ENCODE assay signal across 15 cellular contexts in genomic region chr2:45300026-45300750, GRCh38.
A peak's percentile ranks its signal among the peaks of the same experiment; 100 is the strongest.
DNase-seq lines count a peak whose midpoint lies in the region; ATAC-seq and TF ChIP-seq lines count a peak whose summit lies in the region.
"Had no signal": no experiment of that assay in that cellular context is flagged by ENCODE, and none has a peak within 500 bp of the region (broad histone marks: within the 10 kb centered on the region; RNA-seq: fewer than 3 reads in every experiment).

No MANE protein-coding gene starts in this region.

- no peak for ATAC-seq in HG03095 (IDR thresholded peaks at IDR 0.05; ENCODE audit: unreplicated experiment)
- ATAC-seq: foreskin keratinocyte had no signal

- H2AK5ac ChIP-seq in mesenchymal stem cell (ENCODE audit: low read length, severe bottlenecking) (no peak overlapping the region), mesendoderm (ENCODE audit: low read length) (no peak overlapping the region)

- no peaks in the 10 kb centered on the region for H3K79me2 ChIP-seq in mesendoderm (ENCODE audit: control insufficient read depth, insufficient read depth, low read length)

- POLR2A ChIA-PET in activated CD4-positive, alpha-beta T cell treated with anti-CD3 and anti-CD28 coated beads, Interleukin-2, amount 10 ng/mL, durations not matched to agents 7 days and 5 days (lab: Charles Lee) = no interaction called here

- no peak overlapping the region for H3K4me3 ChIP-seq in liver (ENCODE audit: low read depth in 1 of 3, low read length in 3 of 3)
- H3K4me3 ChIP-seq in mesenchymal stem cell (ENCODE audit: insufficient read depth in 1 of 2, low read depth in 1 of 2, low read length in 2 of 2) = no peak overlapping the region
- H3K4me3 ChIP-seq in mesendoderm (ENCODE audit: low read length) = no peak overlapping the region
- H3K4me3 ChIP-seq: suprapubic skin had no signal

- peak; percentile 39 to 44 for TF ChIP-seq RAD21 in liver (IDR thresholded peaks at IDR 0.05)

- H3K23ac ChIP-seq in mesenchymal stem cell (ENCODE audit: low read length in 2 of 2) = no peak overlapping the region
- no peak overlapping the region for H3K23ac ChIP-seq in mesendoderm (ENCODE audit: low read length)

- H3K9me3 ChIP-seq in liver (ENCODE audit: control insufficient read depth in 4 of 4, low read length in 3 of 4) (no peaks in the 10 kb centered on the region), mesenchymal stem cell (ENCODE audit: control insufficient read depth, low read length) (no peaks in the 10 kb centered on the region)
- H3K9me3 ChIP-seq: suprapubic skin had no signal

- no peak overlapping the region for H4K5ac ChIP-seq in mesendoderm (ENCODE audit: low read length)

- no peaks in the 10 kb centered on the region for H3K9me3 Mint-ChIP-seq in activated CD4-positive, alpha-beta T cell treated with anti-CD3 and anti-CD28 coated beads, Interleukin-2, amount 10 ng/mL, durations not matched to agents 7 days and 5 days
- H3K9me3 Mint-ChIP-seq: brain had no signal

- H3K27me3 ChIP-seq in liver (ENCODE audit: control insufficient read depth in 4 of 4, insufficient read depth in 4 of 4, low read length in 3 of 4) (no peaks in the 10 kb centered on the region), mesenchymal stem cell (ENCODE audit: control insufficient read depth in 1 of 2, insufficient read depth in 1 of 2, low read length in 2 of 2) (peaks cover 0 to 69% of the 10 kb centered on the region in 2 experiments), mesendoderm (ENCODE audit: insufficient read depth, low read length, poor library complexity) (no peaks in the 10 kb centered on the region)

- no peaks in the 10 kb centered on the region for H3K4me1 Mint-ChIP-seq in activated CD4-positive, alpha-beta T cell treated with anti-CD3 and anti-CD28 coated beads, Interleukin-2, amount 10 ng/mL, durations not matched to agents 7 days and 5 days

- no peak overlapping the region for H4K91ac ChIP-seq in mesenchymal stem cell (ENCODE audit: low read length)

- H3K9ac ChIP-seq in liver (ENCODE audit: low read depth in 1 of 2, low read length in 2 of 2) (no peak overlapping the region), mesenchymal stem cell (ENCODE audit: low read length) (no peak overlapping the region), mesendoderm (ENCODE audit: low read length) (no peak overlapping the region)

- H2BK15ac ChIP-seq in mesenchymal stem cell (ENCODE audit: low read depth, poor library complexity, severe bottlenecking) (no peak overlapping the region), mesendoderm (replicated peaks; ENCODE audit: low read depth) (no peak overlapping the region)

- H4K8ac ChIP-seq in mesenchymal stem cell (ENCODE audit: low read length) (no peak overlapping the region), mesendoderm (ENCODE audit: low read depth, low read length) (no peak overlapping the region)

- H2BK120ac ChIP-seq in mesenchymal stem cell (ENCODE audit: low read depth, low read length) = no peak overlapping the region
- no peak overlapping the region for H2BK120ac ChIP-seq in mesendoderm (ENCODE audit: low read depth, low read length)

- H3K27me3 Mint-ChIP-seq in activated CD4-positive, alpha-beta T cell treated with anti-CD3 and anti-CD28 coated beads, Interleukin-2, amount 10 ng/mL, durations not matched to agents 7 days and 5 days = peaks cover 6% of the 10 kb centered on the region

- H3K27ac ChIP-seq in liver (ENCODE audit: low read depth in 1 of 2, low read length in 2 of 2) (no peak overlapping the region), mesenchymal stem cell (ENCODE audit: low read length, poor library complexity, severe bottlenecking) (no peak overlapping the region), mesendoderm (ENCODE audit: low read depth, low read length) (no peak overlapping the region)
- H3K27ac ChIP-seq: foreskin keratinocyte, suprapubic skin, WERI-Rb-1 had no signal

- H3K4me1 ChIP-seq in liver (ENCODE audit: control insufficient read depth in 4 of 4, insufficient read depth in 4 of 4, low read length in 3 of 4) (peaks cover 0 to 3% (median 0%) of the 10 kb centered on the region in 4 donors), mesenchymal stem cell (ENCODE audit: control insufficient read depth, insufficient read depth, low read depth, low read length) (no peaks in the 10 kb centered on the region), mesendoderm (ENCODE audit: control insufficient read depth, low read depth, low read length) (no peaks in the 10 kb centered on the region)
- H3K4me1 ChIP-seq: foreskin keratinocyte, suprapubic skin had no signal

- H3K56ac ChIP-seq in mesendoderm (ENCODE audit: low read length) = no peak overlapping the region

- no peak overlapping the region for H3K4me3 Mint-ChIP-seq in activated CD4-positive, alpha-beta T cell treated with anti-CD3 and anti-CD28 coated beads, Interleukin-2, amount 10 ng/mL, durations not matched to agents 7 days and 5 days
- H3K4me3 Mint-ChIP-seq: brain had no signal

- no peak overlapping the region for H3K14ac ChIP-seq in mesenchymal stem cell (ENCODE audit: low read length in 2 of 2)

- no peaks in the 10 kb centered on the region for H3K36me3 ChIP-seq in liver (ENCODE audit: control insufficient read depth in 4 of 4, insufficient read depth in 3 of 4, low read depth in 1 of 4, low read length in 3 of 4)
- H3K36me3 ChIP-seq in mesenchymal stem cell (ENCODE audit: control insufficient read depth in 1 of 2, insufficient read depth in 2 of 2, low read depth in 1 of 2, low read length in 2 of 2) = no peaks in the 10 kb centered on the region
- H3K36me3 ChIP-seq in mesendoderm (ENCODE audit: control insufficient read depth, insufficient read depth, low read length) = no peaks in the 10 kb centered on the region
- H3K36me3 ChIP-seq: suprapubic skin, WERI-Rb-1 had no signal

- CTCF ChIA-PET in activated CD4-positive, alpha-beta T cell treated with anti-CD3 and anti-CD28 coated beads, Interleukin-2, amount 10 ng/mL, durations not matched to agents 7 days and 5 days (lab: Charles Lee) = no interaction called here

- H3K4ac ChIP-seq in mesenchymal stem cell (ENCODE audit: low read depth in 1 of 2, low read length in 2 of 2) (no peak overlapping the region), mesendoderm (ENCODE audit: low read depth, low read length) (no peak overlapping the region)

- 53% methylated on average over 4 of the region's 4 CpGs for WGBS in liver
- 81% methylated on average over 4 of the region's 4 CpGs for WGBS in mesenchymal stem cell
- WGBS in mesendoderm (ENCODE audit: extremely low coverage, insufficient coverage, low lambda C conversion rate) = no CpG with 5 or more reads among the region's 4 CpGs

- no peaks in the 10 kb centered on the region for H3K79me1 ChIP-seq in mesenchymal stem cell (replicated peaks; ENCODE audit: low read length, poor library complexity, severe bottlenecking)
- H3K79me1 ChIP-seq in mesendoderm (ENCODE audit: low read length) = no peaks in the 10 kb centered on the region

- no peak overlapping the region for H3K18ac ChIP-seq in mesenchymal stem cell (ENCODE audit: low read depth in 1 of 2, low read length in 2 of 2)
- no peak overlapping the region for H3K18ac ChIP-seq in mesendoderm (ENCODE audit: low read length)

- peak; percentile 97 for DNase-seq in COR-L47 (lab: John Stamatoyannopoulos, UW)
- DNase-seq in NCI-H146 (lab: John Stamatoyannopoulos, UW) = peak; percentile 85
- peak; percentile 96 for DNase-seq in NCI-H748 (lab: John Stamatoyannopoulos, UW; ENCODE audit: unreplicated experiment)
- DNase-seq in mesenchymal stem cell = no peak
- DNase-seq in mesendoderm = no peak
- DNase-seq in activated CD4-positive, alpha-beta T cell treated with anti-CD3 and anti-CD28 coated beads, Interleukin-2, amount 10 ng/mL, durations not matched to agents 7 days and 5 days = no peak
- DNase-seq: activated naive CD4-positive, alpha-beta T cell; DND-41; effector CD4-positive, alpha-beta T cell; foreskin keratinocyte; WERI-Rb-1 had no signal

- H2BK12ac ChIP-seq in mesenchymal stem cell (ENCODE audit: low read length in 2 of 2) = no peak overlapping the region

- TF ChIP-seq CTCF in liver (IDR thresholded peaks at IDR 0.05; ENCODE audit: low read depth, low read length, missing input control) = no peak

- no peaks in the 10 kb centered on the region for H3K36me3 Mint-ChIP-seq in activated CD4-positive, alpha-beta T cell treated with anti-CD3 and anti-CD28 coated beads, Interleukin-2, amount 10 ng/mL, durations not matched to agents 7 days and 5 days (ENCODE audit: low read depth)
- H3K36me3 Mint-ChIP-seq: brain had no signal

- H2BK5ac ChIP-seq in mesenchymal stem cell (ENCODE audit: low read depth, low read length, poor library complexity, severe bottlenecking) (no peak overlapping the region), mesendoderm (ENCODE audit: low read length) (no peak overlapping the region)

- H3K4me2 ChIP-seq in mesenchymal stem cell (ENCODE audit: low read length, poor library complexity, severe bottlenecking) (no peak overlapping the region), mesendoderm (ENCODE audit: low read length) (no peak overlapping the region)

- H2AFZ ChIP-seq in mesenchymal stem cell (ENCODE audit: low read depth, low read length) = no peak overlapping the region

- H3K27ac Mint-ChIP-seq in activated CD4-positive, alpha-beta T cell treated with anti-CD3 and anti-CD28 coated beads, Interleukin-2, amount 10 ng/mL, durations not matched to agents 7 days and 5 days = no peak overlapping the region

TF ChIP-seq in liver, 16 proteins besides CTCF, POLR2A, EP300 and RAD21 (continues in another document):
- no peak for TF ChIP-seq JUND (IDR thresholded peaks at IDR 0.05)
- TF ChIP-seq RXRA (IDR thresholded peaks at IDR 0.05) = peak; percentile 39 to 50
- TF ChIP-seq SP1 (IDR thresholded peaks at IDR 0.05) = peak; percentile 21
- no peak for TF ChIP-seq HNF4G (IDR thresholded peaks at IDR 0.05)
- no peak for TF ChIP-seq YY1 (IDR thresholded peaks at IDR 0.05)
- peak; percentile 78 for TF ChIP-seq FOXA2 (IDR thresholded peaks at IDR 0.05)
- no peak for TF ChIP-seq ZBTB33 (IDR thresholded peaks at IDR 0.05)

Comparison
In these comparisons a context has a peak if more than half of its experiments do, and no peak if none do; other contexts are left out.
1. DNase-seq: peak in COR-L47 (single experiment), NCI-H146 (single experiment) and NCI-H748 (single experiment); none in mesenchymal stem cell (single experiment), mesendoderm (single experiment) and activated CD4-positive, alpha-beta T cell treated with anti-CD3 and anti-CD28 coated beads, Interleukin-2, amount 10 ng/mL, durations not matched to agents 7 days and 5 days (single experiment).